20 cellular contexts compared by ENCODE assay signal in the genomic region with DNA sequence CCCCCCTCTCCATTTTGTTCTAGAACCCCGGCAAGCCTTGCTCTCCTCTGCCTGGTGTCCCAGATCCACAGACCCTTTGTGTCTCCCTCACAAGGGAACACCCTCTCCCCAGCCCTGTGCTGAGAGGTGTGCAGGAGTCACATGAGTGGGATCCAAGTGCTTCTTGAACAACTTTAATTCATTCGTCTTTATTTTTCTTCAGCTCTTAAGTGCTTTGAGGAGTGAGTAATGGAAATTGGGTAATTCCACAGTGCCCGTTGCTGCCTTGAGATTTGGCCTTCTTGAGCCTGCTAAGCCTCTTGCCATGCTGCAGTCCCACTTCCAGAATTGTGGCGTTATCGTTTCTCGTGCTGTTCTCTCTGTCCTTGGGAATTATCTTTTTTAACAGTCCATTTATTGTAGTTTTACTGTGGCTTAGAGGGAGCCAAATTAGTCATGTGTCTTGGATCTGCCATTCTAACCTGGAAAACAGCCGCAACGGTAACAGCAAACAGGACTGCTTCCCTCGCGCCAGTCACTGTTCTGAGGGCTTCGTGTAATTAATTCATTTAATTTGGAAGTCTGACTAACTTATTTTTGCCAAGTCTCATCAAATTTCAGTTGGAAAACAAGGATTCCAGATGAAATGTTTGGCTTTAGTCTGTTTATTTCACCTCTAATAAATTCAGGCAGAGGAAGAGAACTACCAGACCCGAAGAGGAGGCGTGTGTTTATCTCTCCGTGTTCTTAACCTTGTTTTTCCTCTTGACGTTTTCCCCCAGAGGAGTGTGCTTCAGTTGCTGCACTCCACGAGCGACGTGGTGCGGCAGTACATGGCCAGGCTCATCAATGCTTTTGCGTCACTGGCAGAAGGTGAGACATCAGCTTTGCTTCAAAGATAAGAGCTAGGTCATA.
DNase-seq lines count a peak whose midpoint lies in the region; ATAC-seq and TF ChIP-seq lines count a peak whose summit lies in the region.
"Had no signal": no experiment of that assay in that cellular context is flagged by ENCODE, and none has a peak within 500 bp of the region (broad histone marks: within the 10 kb centered on the region; RNA-seq: fewer than 3 reads in every experiment).

No MANE protein-coding gene starts in this region.

- H3K4me2 ChIP-seq in GM23338 = no peak overlapping the region

- H3K4me3 ChIP-seq in GM23338 (no peak overlapping the region), upper lobe of left lung (peak overlapping the region in 3 of 4 donors; percentile 11 to 34 (median 23))
- H3K4me3 ChIP-seq: colonic mucosa, heart left ventricle, MG63 had no signal

- H3K36me3 ChIP-seq in GM23338 (ENCODE audit: insufficient read depth) (peaks cover 12% of the 10 kb centered on the region; the same call in 1 of the 2 replicates), upper lobe of left lung (peaks cover 0 to 13% (median 10%) of the 10 kb centered on the region in 4 donors)
- H3K36me3 ChIP-seq: colonic mucosa, MG63 had no signal

- no peak overlapping the region for H2AFZ ChIP-seq in GM23338

- H3K9me2 ChIP-seq in GM23338 (ENCODE audit: insufficient read depth) = no peaks in the 10 kb centered on the region

- peak in 1 of 4 donors; percentile 53 for TF ChIP-seq POLR2A in upper lobe of left lung (IDR thresholded peaks at IDR 0.05)

- H3K9me3 ChIP-seq in upper lobe of left lung = no peaks in the 10 kb centered on the region
- H3K9me3 ChIP-seq: colonic mucosa, heart left ventricle, MG63 had no signal

- H3K4me1 Mint-ChIP-seq in GM23338 = no peaks in the 10 kb centered on the region
- H3K4me1 Mint-ChIP-seq in chondrocyte (ENCODE audit: low read depth) = no peaks in the 10 kb centered on the region
- peaks cover 6% of the 10 kb centered on the region for H3K4me1 Mint-ChIP-seq in mesothelial cell of epicardium
- H3K4me1 Mint-ChIP-seq: naive B cell had no signal

- H3K27me3 ChIP-seq in GM23338 (ENCODE audit: insufficient read depth) = no peaks in the 10 kb centered on the region
- H3K27me3 ChIP-seq in upper lobe of left lung = no peaks in the 10 kb centered on the region
- H3K27me3 ChIP-seq: colonic mucosa, heart left ventricle, MG63 had no signal

- ATAC-seq in GM23338 (no peak), upper lobe of left lung (ENCODE audit: low FRiP score in 2 of 2) (peak; percentile 57 to 82), GM21737 (IDR thresholded peaks at IDR 0.05; ENCODE audit: unreplicated experiment) (no peak)
- no peak for ATAC-seq in activated CD4-positive, CD25-positive, alpha-beta regulatory T cell treated with anti-CD3 and anti-CD28 coated beads, Interleukin-2, amount 50 U/mL, for 24 hours
- ATAC-seq: activated T-cell treated with anti-CD3 and anti-CD28 coated beads, Interleukin-2, amount 50 U/mL, for 72 hours; heart left ventricle had no signal

- TF ChIP-seq CTCF in GM23338 (conservative IDR thresholded peaks at IDR 0.05; ENCODE audit: low read depth in 2 of 2) = no peak
- no peak for TF ChIP-seq CTCF in chondrocyte (IDR thresholded peaks at IDR 0.05)
- no peak for TF ChIP-seq CTCF in mesothelial cell of epicardium (IDR thresholded peaks at IDR 0.05; ENCODE audit: unreplicated experiment)
- no peak for TF ChIP-seq CTCF in upper lobe of left lung (IDR thresholded peaks at IDR 0.05)

- H3K27ac Mint-ChIP-seq in GM23338 = peak overlapping the region; percentile 77
- H3K27ac Mint-ChIP-seq in chondrocyte (ENCODE audit: unreplicated experiment) = peak overlapping the region; percentile 30
- peak overlapping the region; percentile 73 for H3K27ac Mint-ChIP-seq in mesothelial cell of epicardium
- H3K27ac Mint-ChIP-seq: activated naive CD8-positive, alpha-beta T cell; activated T-cell treated with anti-CD3 and anti-CD28 coated beads, Interleukin-2, amount 50 U/mL, for 72 hours; IgD-negative memory B cell; naive B cell had no signal

- H3K4me3 Mint-ChIP-seq in GM23338 = no peak overlapping the region
- H3K4me3 Mint-ChIP-seq in chondrocyte (ENCODE audit: unreplicated experiment) = no peak overlapping the region
- H3K4me3 Mint-ChIP-seq in mesothelial cell of epicardium = no peak overlapping the region
- H3K4me3 Mint-ChIP-seq: activated naive CD8-positive, alpha-beta T cell; activated T-cell treated with anti-CD3 and anti-CD28 coated beads, Interleukin-2, amount 50 U/mL, for 72 hours; naive B cell had no signal

- no peaks in the 10 kb centered on the region for H4K20me1 ChIP-seq in GM23338 (replicated peaks; ENCODE audit: insufficient read depth)

- H3K36me3 Mint-ChIP-seq in GM23338 (ENCODE audit: low read depth) = peaks cover 39% of the 10 kb centered on the region
- peaks cover 47% of the 10 kb centered on the region for H3K36me3 Mint-ChIP-seq in chondrocyte (ENCODE audit: low read depth)
- peaks cover 39% of the 10 kb centered on the region for H3K36me3 Mint-ChIP-seq in mesothelial cell of epicardium
- H3K36me3 Mint-ChIP-seq: IgD-negative memory B cell, naive B cell had no signal

- DNase-seq in GM23338 (ENCODE audit: low spot score) (no peak), chondrocyte (ENCODE audit: low spot score) (no peak), mesothelial cell of epicardium (ENCODE audit: low spot score in 2 of 2, unreplicated experiment in 2 of 2) (no peak), upper lobe of left lung (peak in 1 of 2 donors; percentile 65), DMS153 (lab: John Stamatoyannopoulos, UW) (no peak), inferior parietal cortex (ENCODE audit: extremely low spot score) (no peak)
- DNase-seq: activated CD4-positive, alpha-beta T cell treated with anti-CD3 and anti-CD28 coated beads for 1 hour; activated T-cell treated with anti-CD3 and anti-CD28 coated beads, Interleukin-2, amount 50 U/mL, for 72 hours; colonic mucosa; heart left ventricle; MG63; naive B cell; NCI-H1436; NCI-H526 treated with DMSO at 0.1 percent for 48 hours; RPMI8226; T-helper 9 cell had no signal

- H3K4me1 ChIP-seq in GM23338 (ENCODE audit: insufficient read depth) = no peaks in the 10 kb centered on the region
- peaks cover 0 to 13% (median 0%) of the 10 kb centered on the region in 4 donors for H3K4me1 ChIP-seq in upper lobe of left lung
- H3K4me1 ChIP-seq: colonic mucosa had no signal

- peak in 1 of 4 donors; percentile 83 for TF ChIP-seq EP300 in upper lobe of left lung (IDR thresholded peaks at IDR 0.05)

- H3K27me3 Mint-ChIP-seq in GM23338 (ENCODE audit: insufficient read depth, low read depth, poor library complexity) (no peaks in the 10 kb centered on the region), chondrocyte (ENCODE audit: low read depth) (no peaks in the 10 kb centered on the region), mesothelial cell of epicardium (ENCODE audit: low read depth) (no peaks in the 10 kb centered on the region)
- H3K27me3 Mint-ChIP-seq: activated naive CD8-positive, alpha-beta T cell; IgD-negative memory B cell; naive B cell had no signal

- no peaks in the 10 kb centered on the region for H3K79me2 ChIP-seq in GM23338 (replicated peaks; ENCODE audit: insufficient read depth)

- 0 out of 2 replicates have a peak, but pooled peaks cover 5% of the 10 kb centered on the region for H3F3A ChIP-seq in GM23338 (replicated peaks; ENCODE audit: low read depth)

- H3K9me3 Mint-ChIP-seq in GM23338 (no peaks in the 10 kb centered on the region), chondrocyte (ENCODE audit: low read depth) (no peaks in the 10 kb centered on the region), mesothelial cell of epicardium (no peaks in the 10 kb centered on the region)
- H3K9me3 Mint-ChIP-seq: activated T-cell treated with anti-CD3 and anti-CD28 coated beads, Interleukin-2, amount 50 U/mL, for 72 hours; naive B cell had no signal

- 72 to 75% methylated on average over 20 of the region's 20 CpGs for WGBS in upper lobe of left lung, 2 donors

- H3K27ac ChIP-seq in GM23338 (ENCODE audit: low read depth) = 0 out of 2 replicates have a peak overlapping the region, but pooled peaks have one; percentile 57
- peak overlapping the region; percentile 42 to 83 (median 68) for H3K27ac ChIP-seq in upper lobe of left lung
- H3K27ac ChIP-seq: colonic mucosa had no signal

Comparison
In these comparisons a context has a peak if more than half of its experiments do, and no peak if none do; other contexts are left out.
1. ATAC-seq: peak in upper lobe of left lung (2 of 2); none in GM23338 (single experiment), activated CD4-positive, CD25-positive, alpha-beta regulatory T cell treated with anti-CD3 and anti-CD28 coated beads, Interleukin-2, amount 50 U/mL, for 24 hours (0 of 2) and GM21737 (single experiment).
2. Peak in every context shown above with its lines, with median percentiles within 50 percentile points of each other: H3K27ac Mint-ChIP-seq.